In the genomic region with DNA sequence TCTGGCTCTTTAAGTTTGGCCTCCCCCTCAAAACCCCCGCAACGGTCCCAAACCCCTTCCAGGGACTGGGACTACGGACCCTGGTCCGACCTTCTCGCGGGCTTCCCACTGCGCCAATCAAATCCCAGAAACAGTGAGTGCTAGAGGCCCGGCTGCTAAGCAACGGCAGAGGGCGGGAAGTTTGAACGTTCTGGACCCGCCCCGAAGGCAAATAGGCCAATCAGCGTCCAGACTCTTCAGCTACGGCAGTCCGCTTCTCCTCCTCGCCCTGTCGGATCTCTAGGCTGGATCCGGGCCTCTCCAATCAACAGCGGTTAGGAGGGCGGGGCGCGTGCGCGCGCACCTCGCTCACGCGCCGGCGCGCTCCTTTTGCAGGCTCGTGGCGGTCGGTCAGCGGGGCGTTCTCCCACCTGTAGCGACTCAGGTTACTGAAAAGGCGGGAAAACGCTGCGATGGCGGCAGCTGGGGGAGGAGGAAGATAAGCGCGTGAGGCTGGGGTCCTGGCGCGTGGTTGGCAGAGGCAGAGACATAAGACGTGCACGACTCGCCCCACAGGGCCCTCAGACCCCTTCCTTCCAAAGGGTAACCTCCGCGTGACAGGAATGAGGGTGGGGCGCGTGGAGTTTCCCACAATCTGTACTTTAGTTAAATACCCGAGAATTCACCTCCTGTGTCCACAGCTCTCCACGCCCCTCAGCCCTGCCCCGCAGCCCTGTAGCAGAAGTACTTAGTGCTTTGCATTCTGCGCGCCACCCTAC, we compare ENCODE assay signal across 1 cellular context.
A peak's percentile ranks its signal among the peaks of the same experiment; 100 is the strongest.
TF ChIP-seq lines count a peak whose summit lies in the region.

Gene MSH5, plus strand, starts transcription at position 367 of the 758 bp plus-strand sequence. CDS start 462 bp downstream, outside the sequence.

TF ChIP-seq in HepG2, 621 proteins besides CTCF, POLR2A, EP300 and RAD21 (continued from another document and continues in another):
- TF ChIP-seq, protein P1, sequence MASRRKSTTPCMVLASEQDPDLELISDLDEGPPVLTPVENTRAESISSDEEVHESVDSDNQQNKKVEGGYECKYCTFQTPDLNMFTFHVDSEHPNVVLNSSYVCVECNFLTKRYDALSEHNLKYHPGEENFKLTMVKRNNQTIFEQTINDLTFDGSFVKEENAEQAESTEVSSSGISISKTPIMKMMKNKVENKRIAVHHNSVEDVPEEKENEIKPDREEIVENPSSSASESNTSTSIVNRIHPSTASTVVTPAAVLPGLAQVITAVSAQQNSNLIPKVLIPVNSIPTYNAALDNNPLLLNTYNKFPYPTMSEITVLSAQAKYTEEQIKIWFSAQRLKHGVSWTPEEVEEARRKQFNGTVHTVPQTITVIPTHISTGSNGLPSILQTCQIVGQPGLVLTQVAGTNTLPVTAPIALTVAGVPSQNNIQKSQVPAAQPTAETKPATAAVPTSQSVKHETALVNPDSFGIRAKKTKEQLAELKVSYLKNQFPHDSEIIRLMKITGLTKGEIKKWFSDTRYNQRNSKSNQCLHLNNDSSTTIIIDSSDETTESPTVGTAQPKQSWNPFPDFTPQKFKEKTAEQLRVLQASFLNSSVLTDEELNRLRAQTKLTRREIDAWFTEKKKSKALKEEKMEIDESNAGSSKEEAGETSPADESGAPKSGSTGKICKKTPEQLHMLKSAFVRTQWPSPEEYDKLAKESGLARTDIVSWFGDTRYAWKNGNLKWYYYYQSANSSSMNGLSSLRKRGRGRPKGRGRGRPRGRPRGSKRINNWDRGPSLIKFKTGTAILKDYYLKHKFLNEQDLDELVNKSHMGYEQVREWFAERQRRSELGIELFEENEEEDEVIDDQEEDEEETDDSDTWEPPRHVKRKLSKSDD (CRISPR knock-in tag; IDR thresholded peaks at IDR 0.05; ENCODE audit: low read depth), result peak; percentile 89
- TF ChIP-seq FOSL2 (CRISPR knock-in tag; IDR thresholded peaks at IDR 0.05) (peak; percentile 39), KIAA2018 (CRISPR knock-in tag; IDR thresholded peaks at IDR 0.05; ENCODE audit: borderline replicate concordance) (0 out of 2 replicates have a peak, but pooled peaks have one; percentile 19), JUN (CRISPR knock-in tag; IDR thresholded peaks at IDR 0.05) (peak; percentile 85), SATB2 (CRISPR knock-in tag; IDR thresholded peaks at IDR 0.05) (peak; percentile 80; the same call in 1 of the 2 replicates), GTF3A (CRISPR knock-in tag; conservative IDR thresholded peaks at IDR 0.05) (no peak), ZNF580 (CRISPR knock-in tag; IDR thresholded peaks at IDR 0.05; ENCODE audit: borderline replicate concordance, low read depth) (peak; percentile 70; the same call in 1 of the 2 replicates), SP1 (IDR thresholded peaks at IDR 0.05) (no peak), SP1 (CRISPR knock-in tag; IDR thresholded peaks at IDR 0.05) (peak; percentile 91), SRF (IDR thresholded peaks at IDR 0.05; ENCODE audit: low read depth, low read length) (peak; percentile 56; the same call in 1 of the 2 replicates), ZSCAN20 (CRISPR knock-in tag; IDR thresholded peaks at IDR 0.05; ENCODE audit: borderline replicate concordance) (no peak; the same call in 1 of the 2 replicates), CSRNP1 (CRISPR knock-in tag; IDR thresholded peaks at IDR 0.05) (peak; percentile 100), ZNF605 (CRISPR knock-in tag; IDR thresholded peaks at IDR 0.05) (peak; percentile 99), NONO (IDR thresholded peaks at IDR 0.05) (no peak), NONO (CRISPR knock-in tag; conservative IDR thresholded peaks at IDR 0.05) (peak; percentile 85), TGIF2 (CRISPR knock-in tag; IDR thresholded peaks at IDR 0.05) (peak; percentile 95)
- TF ChIP-seq, protein P2, sequence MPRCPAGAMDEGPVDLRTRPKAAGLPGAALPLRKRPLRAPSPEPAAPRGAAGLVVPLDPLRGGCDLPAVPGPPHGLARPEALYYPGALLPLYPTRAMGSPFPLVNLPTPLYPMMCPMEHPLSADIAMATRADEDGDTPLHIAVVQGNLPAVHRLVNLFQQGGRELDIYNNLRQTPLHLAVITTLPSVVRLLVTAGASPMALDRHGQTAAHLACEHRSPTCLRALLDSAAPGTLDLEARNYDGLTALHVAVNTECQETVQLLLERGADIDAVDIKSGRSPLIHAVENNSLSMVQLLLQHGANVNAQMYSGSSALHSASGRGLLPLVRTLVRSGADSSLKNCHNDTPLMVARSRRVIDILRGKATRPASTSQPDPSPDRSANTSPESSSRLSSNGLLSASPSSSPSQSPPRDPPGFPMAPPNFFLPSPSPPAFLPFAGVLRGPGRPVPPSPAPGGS (CRISPR knock-in tag; IDR thresholded peaks at IDR 0.05), result peak; percentile 96
- TF ChIP-seq, protein P3, sequence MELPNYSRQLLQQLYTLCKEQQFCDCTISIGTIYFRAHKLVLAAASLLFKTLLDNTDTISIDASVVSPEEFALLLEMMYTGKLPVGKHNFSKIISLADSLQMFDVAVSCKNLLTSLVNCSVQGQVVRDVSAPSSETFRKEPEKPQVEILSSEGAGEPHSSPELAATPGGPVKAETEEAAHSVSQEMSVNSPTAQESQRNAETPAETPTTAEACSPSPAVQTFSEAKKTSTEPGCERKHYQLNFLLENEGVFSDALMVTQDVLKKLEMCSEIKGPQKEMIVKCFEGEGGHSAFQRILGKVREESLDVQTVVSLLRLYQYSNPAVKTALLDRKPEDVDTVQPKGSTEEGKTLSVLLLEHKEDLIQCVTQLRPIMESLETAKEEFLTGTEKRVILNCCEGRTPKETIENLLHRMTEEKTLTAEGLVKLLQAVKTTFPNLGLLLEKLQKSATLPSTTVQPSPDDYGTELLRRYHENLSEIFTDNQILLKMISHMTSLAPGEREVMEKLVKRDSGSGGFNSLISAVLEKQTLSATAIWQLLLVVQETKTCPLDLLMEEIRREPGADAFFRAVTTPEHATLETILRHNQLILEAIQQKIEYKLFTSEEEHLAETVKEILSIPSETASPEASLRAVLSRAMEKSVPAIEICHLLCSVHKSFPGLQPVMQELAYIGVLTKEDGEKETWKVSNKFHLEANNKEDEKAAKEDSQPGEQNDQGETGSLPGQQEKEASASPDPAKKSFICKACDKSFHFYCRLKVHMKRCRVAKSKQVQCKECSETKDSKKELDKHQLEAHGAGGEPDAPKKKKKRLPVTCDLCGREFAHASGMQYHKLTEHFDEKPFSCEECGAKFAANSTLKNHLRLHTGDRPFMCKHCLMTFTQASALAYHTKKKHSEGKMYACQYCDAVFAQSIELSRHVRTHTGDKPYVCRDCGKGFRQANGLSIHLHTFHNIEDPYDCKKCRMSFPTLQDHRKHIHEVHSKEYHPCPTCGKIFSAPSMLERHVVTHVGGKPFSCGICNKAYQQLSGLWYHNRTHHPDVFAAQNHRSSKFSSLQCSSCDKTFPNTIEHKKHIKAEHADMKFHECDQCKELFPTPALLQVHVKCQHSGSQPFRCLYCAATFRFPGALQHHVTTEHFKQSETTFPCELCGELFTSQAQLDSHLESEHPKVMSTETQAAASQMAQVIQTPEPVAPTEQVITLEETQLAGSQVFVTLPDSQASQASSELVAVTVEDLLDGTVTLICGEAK (IDR thresholded peaks at IDR 0.05), result no peak
- TF ChIP-seq, protein P3 (CRISPR knock-in tag; IDR thresholded peaks at IDR 0.05), result peak; percentile 91; the same call in 1 of the 2 replicates
